In genomic region chr3:195960971-195961760, GRCh38 we compare ENCODE assay signal across 8 cellular contexts. TPM values are rescaled to one million over a fixed set of nuclear protein-coding genes. Genes with fewer than 3 reads are reported as not detected.
DNase-seq lines count a peak whose midpoint lies in the region; ATAC-seq, FAIRE-seq and TF ChIP-seq lines count a peak whose summit lies in the region.
"Not testable (repeated sequence)": the region's sequence is repeated elsewhere in the genome, so short reads cannot be mapped to it uniquely, and the experiment has no call there.

No MANE protein-coding gene starts in this region.

- not testable (repeated sequence) for H2AFZ ChIP-seq in endothelial cell of umbilical vein (ENCODE audit: low read depth, low read length)

- H3K4me1 ChIP-seq in CD4-positive, CD25-positive, alpha-beta regulatory T cell (ENCODE audit: control insufficient read depth, insufficient read depth, low read length, poor library complexity, severe bottlenecking); endothelial cell of umbilical vein (ENCODE audit: control insufficient read depth, extremely low read depth, insufficient read depth, low read length): not testable (repeated sequence)

- dilution Hi-C loops in endothelial cell of umbilical vein (cut with MboI; ENCODE audit: extremely low pct_ligation_motif_present, low sequenced_read_pairs), result not testable (repeated sequence)

- not testable (repeated sequence) for H3K9me3 Mint-ChIP-seq in CD4-positive, CD25-positive, alpha-beta regulatory T cell

- H3K27me3 Mint-ChIP-seq in CD4-positive, CD25-positive, alpha-beta regulatory T cell, result not testable (repeated sequence)

- not testable (repeated sequence) for H4K20me1 ChIP-seq in endothelial cell of umbilical vein (replicated peaks; ENCODE audit: control insufficient read depth, extremely low read depth, insufficient read depth, low read length)

- intact Hi-C loops in endothelial cell of umbilical vein (cut with micrococcal nuclease), result not testable (repeated sequence)

- H3K9ac ChIP-seq in endothelial cell of umbilical vein (replicated peaks; ENCODE audit: extremely low read depth, insufficient read depth, low read length), result not testable (repeated sequence)

- DNase-seq in CD4-positive, CD25-positive, alpha-beta regulatory T cell, result peak; percentile 26 to 36 (median 30)
- DNase-seq in HEK293T (ENCODE audit: extremely low spot score) (peak; percentile 3), RKO (ENCODE audit: low spot score) (peak; percentile 81), endothelial cell of umbilical vein (ENCODE audit: low read depth, low spot score) (peak; percentile 13), mesenteric fat pad (ENCODE audit: low spot score) (peak; percentile 28)
- DNase-seq in activated CD4-positive, alpha-beta T cell treated with anti-CD3 and anti-CD28 coated beads, Interleukin-2, amount 50 U/mL, for 1 hour, result peak; percentile 26
- DNase-seq in activated naive CD4-positive, alpha-beta T cell treated with Interleukin-2 at 50 U/mL for 16 hours, result peak; percentile 37
- DNase-seq in stimulated activated CD4-positive, alpha-beta T cell treated with anti-CD3 and anti-CD28 coated beads, Interleukin-4, amount 100 ng/mL, for 48 hours (ENCODE audit: low read depth in 2 of 2), result peak; percentile 28 to 44

- not testable (repeated sequence) for H3K79me2 ChIP-seq in endothelial cell of umbilical vein (ENCODE audit: control insufficient read depth, insufficient read depth, low read length)

- TF ChIP-seq CTCF in endothelial cell of umbilical vein (IDR thresholded peaks at IDR 0.05; ENCODE audit: extremely low read depth in 1 of 2, insufficient read depth in 1 of 2, low read depth in 1 of 2, low read length in 2 of 2), result not testable (repeated sequence)

- H3K27me3 ChIP-seq in CD4-positive, CD25-positive, alpha-beta regulatory T cell (ENCODE audit: control insufficient read depth, insufficient read depth, low read length); endothelial cell of umbilical vein (ENCODE audit: control insufficient read depth in 2 of 2, insufficient read depth in 2 of 2, low read length in 2 of 2): not testable (repeated sequence)

- not testable (repeated sequence) for H3K9me1 ChIP-seq in endothelial cell of umbilical vein (replicated peaks; ENCODE audit: control insufficient read depth, extremely low read depth, insufficient read depth, low read length)

- not testable (repeated sequence) for H3K4me2 ChIP-seq in endothelial cell of umbilical vein (ENCODE audit: insufficient read depth, low read length)

- not testable (repeated sequence) for H3K4me1 Mint-ChIP-seq in CD4-positive, CD25-positive, alpha-beta regulatory T cell

- BruUV-seq in endothelial cell of umbilical vein (replicated peaks; lab: Mats Ljungman, UMichigan), result not testable (repeated sequence)

- peaks cover 24% of the 10 kb centered on the region for H3K36me3 Mint-ChIP-seq in CD4-positive, CD25-positive, alpha-beta regulatory T cell

- not testable (repeated sequence) for H3K27ac ChIP-seq in CD4-positive, CD25-positive, alpha-beta regulatory T cell (ENCODE audit: insufficient read depth, low read length, poor library complexity, severe bottlenecking); endothelial cell of umbilical vein (ENCODE audit: insufficient read depth, low read depth, low read length)

- peak overlapping the region in 1 of 3 donors; percentile 89 for H3K27ac Mint-ChIP-seq in CD4-positive, CD25-positive, alpha-beta regulatory T cell

- H3K4me3 ChIP-seq in CD4-positive, CD25-positive, alpha-beta regulatory T cell (ENCODE audit: low read depth, low read length); endothelial cell of umbilical vein (replicated peaks in 1 of 3; ENCODE audit: insufficient read depth in 1 of 3, low read depth in 1 of 3, low read length in 3 of 3): not testable (repeated sequence)

- not testable (repeated sequence) for FAIRE-seq in endothelial cell of umbilical vein (lab: Jason Lieb, UNC)

- not testable (repeated sequence) for H3K4me3 Mint-ChIP-seq in CD4-positive, CD25-positive, alpha-beta regulatory T cell

- TF ChIP-seq POLR2A in endothelial cell of umbilical vein (IDR thresholded peaks at IDR 0.05; ENCODE audit: low read depth, low read length), result not testable (repeated sequence)

- peaks cover 15% of the 10 kb centered on the region for H3K36me3 ChIP-seq in CD4-positive, CD25-positive, alpha-beta regulatory T cell (ENCODE audit: control insufficient read depth, insufficient read depth, low read length)
- peaks cover 0 to 13% of the 10 kb centered on the region in 2 experiments for H3K36me3 ChIP-seq in endothelial cell of umbilical vein (ENCODE audit: control insufficient read depth in 2 of 2, extremely low read depth in 1 of 2, insufficient read depth in 2 of 2, low read length in 2 of 2)

- CTCF ChIA-PET in HEK293T (lab: Yijun Ruan, JAX); endothelial cell of umbilical vein (lab: Charles Lee): not testable (repeated sequence)

- not testable (repeated sequence) for H3K9me3 ChIP-seq in CD4-positive, CD25-positive, alpha-beta regulatory T cell (ENCODE audit: control insufficient read depth in 2 of 2, low read length in 2 of 2); endothelial cell of umbilical vein (replicated peaks; ENCODE audit: control insufficient read depth, insufficient read depth, low read length)

- ATAC-seq in CD4-positive, CD25-positive, alpha-beta regulatory T cell (ENCODE audit: low read depth in 2 of 2), result not testable (repeated sequence)

- POLR2A ChIA-PET in HEK293T (lab: Yijun Ruan, JAX); endothelial cell of umbilical vein (lab: Charles Lee): not testable (repeated sequence)

RNA-seq across cellular contexts. Expression of gene TNK2, which starts 52.8 kb away (rescaled TPM):
- 139 TPM for total RNA-seq in CD4-positive, CD25-positive, alpha-beta regulatory T cell
- 1 to 10 TPM in 3 of 4 donors, under 1 TPM in 1; 0.93 to 2.5 (median 1.7) TPM for polyA plus RNA-seq in CD4-positive, CD25-positive, alpha-beta regulatory T cell
- total RNA-seq in endothelial cell of umbilical vein, result 71.6 and 77.0 TPM in 2 replicates
- polyA plus RNA-seq in endothelial cell of umbilical vein, result 18.6 and 23.1 TPM in 2 replicates
- polyA plus RNA-seq in endothelial cell of umbilical vein (2011; cell fraction: cytosol; rRNA removed), result 8.4 and 12.5 TPM in 2 replicates
- polyA plus RNA-seq in endothelial cell of umbilical vein (2011; cell fraction: nucleus; rRNA removed), result 99.5 and 113 TPM in 2 replicates
- polyA plus RNA-seq in endothelial cell of umbilical vein (2012), result 12.0 and 19.5 TPM in 2 replicates
- polyA minus RNA-seq in endothelial cell of umbilical vein, result 16.3 and 28.5 TPM in 2 replicates
- polyA minus RNA-seq in endothelial cell of umbilical vein (2011; cell fraction: cytosol; rRNA and poly(A)+ RNA removed), result 25.0 TPM
- 26.9 and 49.0 TPM in 2 replicates for polyA minus RNA-seq in endothelial cell of umbilical vein (2011; cell fraction: nucleus; rRNA and poly(A)+ RNA removed)
- total RNA-seq in mesenteric fat pad, result 40.5 TPM

Comparison
In these comparisons a context has a peak if more than half of its experiments do, and no peak if none do; other contexts are left out.
1. DNase-seq: peak in every context shown above with its lines; median percentile 81 in RKO; 37 in activated naive CD4-positive, alpha-beta T cell treated with Interleukin-2 at 50 U/mL for 16 hours; 36 in stimulated activated CD4-positive, alpha-beta T cell treated with anti-CD3 and anti-CD28 coated beads, Interleukin-4, amount 100 ng/mL, for 48 hours; 30 in CD4-positive, CD25-positive, alpha-beta regulatory T cell; 28 in mesenteric fat pad; 26 in activated CD4-positive, alpha-beta T cell treated with anti-CD3 and anti-CD28 coated beads, Interleukin-2, amount 50 U/mL, for 1 hour; 13 in endothelial cell of umbilical vein; 3 in HEK293T.